ENCODE assay signal across 1 cellular context in genomic region chr5:60883229-60883628, GRCh38.
TF ChIP-seq lines count a peak whose summit lies in the region.

No MANE protein-coding gene starts in this region.

TF ChIP-seq in HCT116, 20 proteins besides CTCF, POLR2A, EP300 and RAD21 (continued from another document):
- TF ChIP-seq ZBTB33 (IDR thresholded peaks at IDR 0.05; ENCODE audit: extremely low read depth, insufficient replicate concordance, low read length) (no peak), YY1 (IDR thresholded peaks at IDR 0.05; ENCODE audit: extremely low read depth, insufficient replicate concordance, low read depth, low read length) (no peak), CEBPB (IDR thresholded peaks at IDR 0.05; ENCODE audit: low read depth) (no peak), FOSL1 (IDR thresholded peaks at IDR 0.05; ENCODE audit: low read depth) (no peak)
